19 cellular contexts compared by ENCODE assay signal in the genomic region with DNA sequence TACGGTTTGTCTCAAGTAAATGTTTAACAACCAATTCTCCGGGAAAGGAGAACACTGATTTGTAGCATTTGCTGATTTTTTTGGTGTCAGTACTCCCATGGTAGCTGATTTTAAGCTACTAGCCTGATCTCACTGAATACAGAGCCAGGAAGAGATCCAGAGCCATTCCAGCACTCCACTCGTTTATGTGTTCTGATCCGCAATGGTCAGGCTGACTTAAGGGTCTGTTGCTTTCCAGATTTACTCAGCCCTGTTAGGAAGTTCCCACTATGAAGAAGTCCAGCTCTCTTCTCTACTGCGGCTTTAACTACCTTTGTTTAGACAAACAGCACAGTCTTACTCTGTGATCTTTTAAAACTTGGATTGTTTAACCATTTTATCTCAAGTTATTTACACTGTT.
DNase-seq lines count a peak whose midpoint lies in the region; ATAC-seq and FAIRE-seq lines count a peak whose summit lies in the region.
"Had no signal": no experiment of that assay in that cellular context is flagged by ENCODE, and none has a peak within 500 bp of the region (broad histone marks: within the 10 kb centered on the region; RNA-seq: fewer than 3 reads in every experiment).

No MANE protein-coding gene starts in this region.

- DNase-seq in glomerular visceral epithelial cell (ENCODE audit: extremely low spot score) (peak; percentile 46), anterior cingulate cortex (lab: John Stamatoyannopoulos, UW) (no peak), NCI-H187 treated with DMSO at 0.1 percent for 48 hours (lab: John Stamatoyannopoulos, UW) (no peak)
- DNase-seq: activated CD8-positive, alpha-beta T cell treated with anti-CD3 and anti-CD28 coated beads, Interleukin-2, amount 10 ng/mL, durations not matched to agents 7 days and 5 days; activated naive CD4-positive, alpha-beta T cell treated with anti-CD3 and anti-CD28 coated beads, Interleukin-2, amount 50 U/mL, for 16 hours; activated T-cell treated with anti-CD3 and anti-CD28 coated beads, Interleukin-2, amount 50 U/mL, for 4 hours; H9; NCI-H1092 treated with DMSO at 0.1 percent for 48 hours; NCI-H510A; stimulated activated CD4-positive, alpha-beta T cell treated with anti-CD3 and anti-CD28 coated beads, Interleukin-2, amount 100 ng/mL, for 24 hours; stimulated activated naive CD4-positive, alpha-beta T cell treated with Interleukin-2 at 50 U/mL for 16 hours had no signal

- H3K4me3 ChIP-seq in mucosa of rectum (ENCODE audit: low read length in 2 of 2): peak overlapping the region in 1 of 2 donors; percentile 32
- peak overlapping the region in 1 of 2 donors; percentile 29 for H3K4me3 ChIP-seq in stomach smooth muscle (ENCODE audit: low read length in 2 of 2)
- H3K4me3 ChIP-seq: ascending aorta had no signal

- H3K27ac ChIP-seq in mucosa of rectum (ENCODE audit: low read depth in 2 of 2, low read length in 2 of 2) (peak overlapping the region; percentile 16 to 18), stomach smooth muscle (ENCODE audit: low read length) (peak overlapping the region; percentile 70)
- H3K27ac ChIP-seq: ascending aorta had no signal

- ATAC-seq in HG03175 (IDR thresholded peaks at IDR 0.05; ENCODE audit: unreplicated experiment) (no peak), HG02678 (IDR thresholded peaks at IDR 0.05; ENCODE audit: unreplicated experiment) (no peak)
- ATAC-seq: activated CD4-positive, CD25-positive, alpha-beta regulatory T cell treated with anti-CD3 and anti-CD28 coated beads, Interleukin-2, amount 50 U/mL, for 24 hours; activated CD8-positive, alpha-beta T cell treated with anti-CD3 and anti-CD28 coated beads, Interleukin-2, amount 10 ng/mL, durations not matched to agents 7 days and 5 days; activated T-cell treated with anti-CD3 and anti-CD28 coated beads, Interleukin-2, amount 50 U/mL, for 4 hours; SK-N-SH treated with all-trans-retinoic acid at 6 μM for 48 hours had no signal

- H3K4me1 ChIP-seq in mucosa of rectum (ENCODE audit: control insufficient read depth in 2 of 2, insufficient read depth in 2 of 2, low read length in 2 of 2): peaks cover 3% of the 10 kb centered on the region in 2 donors
- peaks cover 11% of the 10 kb centered on the region for H3K4me1 ChIP-seq in stomach smooth muscle (ENCODE audit: control insufficient read depth, insufficient read depth, low read length)
- H3K4me1 ChIP-seq: ascending aorta had no signal

- H3K36me3 ChIP-seq in mucosa of rectum (ENCODE audit: control insufficient read depth in 2 of 2, insufficient read depth in 2 of 2, low read length in 2 of 2): no peaks in the 10 kb centered on the region
- H3K36me3 ChIP-seq in stomach smooth muscle (ENCODE audit: control insufficient read depth in 2 of 2, insufficient read depth in 2 of 2, low read length in 2 of 2): no peaks in the 10 kb centered on the region
- H3K36me3 ChIP-seq: ascending aorta had no signal

- H3K27me3 ChIP-seq in mucosa of rectum (ENCODE audit: control insufficient read depth in 2 of 2, insufficient read depth in 2 of 2, low read length in 2 of 2) (peaks cover 0 to 2% of the 10 kb centered on the region in 2 donors), stomach smooth muscle (ENCODE audit: control insufficient read depth in 1 of 2, insufficient read depth in 2 of 2, low read length in 2 of 2) (no peaks in the 10 kb centered on the region)
- H3K27me3 ChIP-seq: ascending aorta had no signal

- H3K9ac ChIP-seq in mucosa of rectum (ENCODE audit: low read depth in 1 of 2, low read length in 2 of 2) (no peak overlapping the region), stomach smooth muscle (ENCODE audit: low read length in 2 of 2) (peak overlapping the region; percentile 1 to 51)

- H3K9me3 ChIP-seq in mucosa of rectum (ENCODE audit: control insufficient read depth in 2 of 2, low read length in 2 of 2) (no peaks in the 10 kb centered on the region), stomach smooth muscle (ENCODE audit: control insufficient read depth in 2 of 2, low read length in 2 of 2) (no peaks in the 10 kb centered on the region)
- H3K9me3 ChIP-seq: ascending aorta had no signal

- peak; percentile 68 for FAIRE-seq in TTC549 (lab: Jason Lieb, UNC)

Comparison
In these comparisons a context has a peak if more than half of its experiments do, and no peak if none do; other contexts are left out.
1. H3K9ac ChIP-seq: peak in stomach smooth muscle (2 of 2); none in mucosa of rectum (0 of 2).